ENCODE assay signal across 8 cellular contexts in genomic region chr10:58512470-58513188, GRCh38. TPM values are rescaled to one million over a fixed set of nuclear protein-coding genes. Genes with fewer than 3 reads are reported as not detected.
DNase-seq lines count a peak whose midpoint lies in the region; ATAC-seq and TF ChIP-seq lines count a peak whose summit lies in the region.

BICC1 (plus strand) TSS chr10:58512872; CDS start chr10:58513144, 272 bp downstream.

- peak; percentile 62 for DNase-seq in COLO668 (lab: John Stamatoyannopoulos, UW; ENCODE audit: unreplicated experiment)
- DNase-seq in HEK293T (ENCODE audit: extremely low spot score): peak; percentile 69
- peak in 1 of 34 experiments; percentile 0 for DNase-seq in T-cell
- DNase-seq in epithelial cell of esophagus (ENCODE audit: low read depth): peak; percentile 39
- peak in 1 of 2 donors; percentile 10 for DNase-seq in memory B cell (ENCODE audit: low spot score in 2 of 2)
- DNase-seq in superior temporal gyrus (ENCODE audit: extremely low spot score): peak; percentile 40
- DNase-seq in activated gamma-delta T cell (lab: John Stamatoyannopoulos, UW): no peak
- DNase-seq in NOMO-1 (lab: John Stamatoyannopoulos, UW; ENCODE audit: unreplicated experiment in 2 of 2): no peak

- H3K36me3 Mint-ChIP-seq in T-cell: no peaks in the 10 kb centered on the region
- H3K36me3 Mint-ChIP-seq in memory B cell: peaks cover 2% of the 10 kb centered on the region

- ATAC-seq in T-cell (replicated peaks in 1 of 4) (peak; percentile 19 to 49 (median 36)), memory B cell (ENCODE audit: low read depth) (peak; percentile 32)

- POLR2A ChIA-PET in HEK293T (lab: Yijun Ruan, JAX): no interaction called here
- POLR2A ChIA-PET in T-cell (lab: Charles Lee): no interaction called here

- CTCF ChIA-PET in HEK293T (lab: Yijun Ruan, JAX): interaction anchor here (0.6 kb wide), 2 partner anchors 62 to 1324 kb away, joined by 3 read pairs; no protein-coding TSS in a partner anchor
- CTCF ChIA-PET in T-cell (lab: Charles Lee): no interaction called here

- H3K27me3 Mint-ChIP-seq in T-cell (peaks cover 24 to 33% of the 10 kb centered on the region in 2 donors), memory B cell (peaks cover 6% of the 10 kb centered on the region)

- H3K4me1 Mint-ChIP-seq in T-cell (peaks cover 12 to 17% (median 13%) of the 10 kb centered on the region in 3 donors), memory B cell (peaks cover 7% of the 10 kb centered on the region)

- TF ChIP-seq CTCF in epithelial cell of esophagus (IDR thresholded peaks at IDR 0.05; ENCODE audit: insufficient read depth, low read depth, low read length, missing control alignments): no peak

- H3K4me3 Mint-ChIP-seq in T-cell (peak within 1 kb of the TSS; percentile 59 to 80 (median 69)), memory B cell (peak within 1 kb of the TSS; percentile 75)

- H3K4me3 ChIP-seq in epithelial cell of esophagus (ENCODE audit: low read length): peak within 1 kb of the TSS; percentile 61

- H3K27ac Mint-ChIP-seq in T-cell: peak within 1 kb of the TSS in 1 of 2 donors; percentile 0
- no peak within 1 kb of the TSS for H3K27ac Mint-ChIP-seq in memory B cell

- H3K9me3 Mint-ChIP-seq in T-cell: no peaks in the 10 kb centered on the region
- H3K9me3 Mint-ChIP-seq in memory B cell: no peaks in the 10 kb centered on the region

TF ChIP-seq in HEK293T, 16 proteins besides CTCF, POLR2A, EP300 and RAD21:
- TF ChIP-seq HDGF (IDR thresholded peaks at IDR 0.05; ENCODE audit: borderline replicate concordance): no peak
- TF ChIP-seq FOXM1 (IDR thresholded peaks at IDR 0.05; ENCODE audit: borderline replicate concordance): 0 out of 2 replicates have a peak, but pooled peaks have one; percentile 23
- TF ChIP-seq ZNF384 (IDR thresholded peaks at IDR 0.05): no peak
- no peak for TF ChIP-seq ARNT (IDR thresholded peaks at IDR 0.05)
- no peak for TF ChIP-seq BHLHE40 (IDR thresholded peaks at IDR 0.05; ENCODE audit: borderline replicate concordance)
- TF ChIP-seq FOXK2 (IDR thresholded peaks at IDR 0.05): no peak
- TF ChIP-seq LEF1 (IDR thresholded peaks at IDR 0.05; ENCODE audit: borderline replicate concordance): no peak
- peak; percentile 8; the same call in 1 of the 2 replicates for TF ChIP-seq CTBP1 (IDR thresholded peaks at IDR 0.05; ENCODE audit: borderline replicate concordance)
- TF ChIP-seq TARDBP (IDR thresholded peaks at IDR 0.05): no peak
- TF ChIP-seq PKNOX1 (IDR thresholded peaks at IDR 0.05): no peak
- TF ChIP-seq ELF4 (IDR thresholded peaks at IDR 0.05): no peak
- TF ChIP-seq L3MBTL2 (conservative IDR thresholded peaks at IDR 0.05): peak; percentile 65

RNA-seq across cellular contexts. Expression of gene BICC1, which starts in this region (rescaled TPM):
- total RNA-seq in T-cell: under 1 TPM in 3 of 5 donors, not detected in 2; 0.06 to 0.09 (median 0.07) TPM

Comparison
In these comparisons a context has a peak if more than half of its experiments do, and no peak if none do; other contexts are left out.
1. Peak in ATAC-seq in T-cell; RNA of the gene not detected or under 1 TPM.
2. DNase-seq: peak in COLO668 (single experiment), HEK293T (single experiment), epithelial cell of esophagus (single experiment) and superior temporal gyrus (single experiment); none in activated gamma-delta T cell (single experiment) and NOMO-1 (0 of 2).